Comparison of ENCODE assay signal across 18 cellular contexts in genomic region chr2:35298493-35298892, GRCh38.
A peak's percentile ranks its signal among the peaks of the same experiment; 100 is the strongest.
DNase-seq lines count a peak whose midpoint lies in the region; ATAC-seq and TF ChIP-seq lines count a peak whose summit lies in the region.
"Had no signal": no experiment of that assay in that cellular context is flagged by ENCODE, and none has a peak within 500 bp of the region (broad histone marks: within the 10 kb centered on the region; RNA-seq: fewer than 3 reads in every experiment).

No MANE protein-coding gene starts in this region.

- CTCF ChIA-PET in PC-3 (lab: Charles Lee) = no interaction called here

- H3K4me3 ChIP-seq in PC-3 (ENCODE audit: low read length) (no peak overlapping the region), cardiac fibroblast (replicated peaks in 1 of 2; ENCODE audit: low read depth in 2 of 2, low read length in 2 of 2) (no peak overlapping the region), lower lobe of right lung (no peak overlapping the region)
- H3K4me3 ChIP-seq: dorsolateral prefrontal cortex, lung had no signal

- H3K4me2 ChIP-seq in PC-3 (ENCODE audit: low read length) = no peak overlapping the region

- H3K9me3 ChIP-seq in PC-3 (ENCODE audit: low read length) (no peaks in the 10 kb centered on the region), lower lobe of right lung (no peaks in the 10 kb centered on the region)
- H3K9me3 ChIP-seq: Caco-2 had no signal

- no peaks in the 10 kb centered on the region for H3K27me3 ChIP-seq in PC-3 (ENCODE audit: low read length)
- no peaks in the 10 kb centered on the region for H3K27me3 ChIP-seq in lower lobe of right lung (ENCODE audit: low read depth)
- H3K27me3 ChIP-seq: dorsolateral prefrontal cortex had no signal

- no peaks in the 10 kb centered on the region for H3K9me2 ChIP-seq in PC-3 (replicated peaks; ENCODE audit: low read length)

- no peak overlapping the region for H3K9ac ChIP-seq in PC-3 (ENCODE audit: low read length)

- no peak overlapping the region for H2AFZ ChIP-seq in PC-3 (ENCODE audit: low read length)

- no peaks in the 10 kb centered on the region for H4K20me1 ChIP-seq in PC-3 (ENCODE audit: low read length)

- no peaks in the 10 kb centered on the region for H3F3A ChIP-seq in PC-3 (ENCODE audit: low read length, unreplicated experiment)

- POLR2A ChIA-PET in PC-3 (lab: Charles Lee; ENCODE audit: unreplicated experiment) = no interaction called here

- intact Hi-C loops in PC-3 (cut with micrococcal nuclease) = no loop called here
- intact Hi-C loops in lower lobe of right lung (cut with DNase I) = no loop called here
- intact Hi-C loops in left colon (cut with DNase I, micrococcal nuclease) = no loop called here

- H3K27ac ChIP-seq in PC-3 (ENCODE audit: low read length) (no peak overlapping the region), lower lobe of right lung (no peak overlapping the region)
- H3K27ac ChIP-seq: dorsolateral prefrontal cortex had no signal

- no TSS peak for BruUV-seq in PC-3 (replicated peaks; lab: Mats Ljungman, UMichigan)

- ATAC-seq in PC-3 = no peak
- no peak for ATAC-seq in lower lobe of right lung
- no peak for ATAC-seq in left colon
- ATAC-seq: activated CD8-positive, alpha-beta memory T cell treated with anti-CD3 and anti-CD28 coated beads, Interleukin-2, amount 10 ng/mL, durations not matched to agents 7 days and 5 days; HepG2 had no signal

- H3K79me2 ChIP-seq in PC-3 (ENCODE audit: low read length) = no peaks in the 10 kb centered on the region

- H3K36me3 ChIP-seq in PC-3 (ENCODE audit: low read depth, low read length) (no peaks in the 10 kb centered on the region), lower lobe of right lung (no peaks in the 10 kb centered on the region)

- DNase-seq in A172 (ENCODE audit: low spot score) (peak; percentile 87), PC-3 (peak; percentile 2), cardiac fibroblast (ENCODE audit: low read depth in 2 of 2) (peak; percentile 45 to 68), kidney glomerular epithelial cell (lab: John Stamatoyannopoulos, UW) (peak; percentile 93), lower lobe of right lung (no peak), left colon (no peak), cerebellum (ENCODE audit: low spot score) (no peak)
- DNase-seq in NK-92 treated with Interleukin-12 subunit alpha and Interleukin-12 subunit beta, amount 100 ng/mL, for 24 hours (lab: John Stamatoyannopoulos, UW) = no peak
- DNase-seq: activated CD8-positive, alpha-beta memory T cell treated with anti-CD3 and anti-CD28 coated beads, Interleukin-2, amount 10 ng/mL, durations not matched to agents 7 days and 5 days; activated naive CD4-positive, alpha-beta T cell treated with anti-CD3 and anti-CD28 coated beads, Interleukin-2, amount 50 U/mL, for 16 hours; Caco-2; dorsolateral prefrontal cortex; glutamatergic neuron; NCI-H1092 treated with DMSO at 0.1 percent for 48 hours; NCI-H510A treated with DMSO at 0.1 percent for 48 hours; SHP77 had no signal

- TF ChIP-seq CTCF in PC-3 (conservative IDR thresholded peaks at IDR 0.05; ENCODE audit: low read depth, low read length) (no peak), cardiac fibroblast (IDR thresholded peaks at IDR 0.05; ENCODE audit: low read depth, low read length) (no peak), lower lobe of right lung (IDR thresholded peaks at IDR 0.05) (no peak)

- H3K4me1 ChIP-seq in PC-3 (ENCODE audit: insufficient read depth, low read length) = no peaks in the 10 kb centered on the region
- no peaks in the 10 kb centered on the region for H3K4me1 ChIP-seq in lower lobe of right lung
- H3K4me1 ChIP-seq: Caco-2 had no signal

Comparison
In these comparisons a context has a peak if more than half of its experiments do, and no peak if none do; other contexts are left out.
1. DNase-seq: peak in A172 (single experiment), PC-3 (single experiment), cardiac fibroblast (2 of 2) and kidney glomerular epithelial cell (single experiment); none in lower lobe of right lung (single experiment), left colon (0 of 2), NK-92 treated with Interleukin-12 subunit alpha and Interleukin-12 subunit beta, amount 100 ng/mL, for 24 hours (single experiment) and cerebellum (single experiment).